In the genomic region with DNA sequence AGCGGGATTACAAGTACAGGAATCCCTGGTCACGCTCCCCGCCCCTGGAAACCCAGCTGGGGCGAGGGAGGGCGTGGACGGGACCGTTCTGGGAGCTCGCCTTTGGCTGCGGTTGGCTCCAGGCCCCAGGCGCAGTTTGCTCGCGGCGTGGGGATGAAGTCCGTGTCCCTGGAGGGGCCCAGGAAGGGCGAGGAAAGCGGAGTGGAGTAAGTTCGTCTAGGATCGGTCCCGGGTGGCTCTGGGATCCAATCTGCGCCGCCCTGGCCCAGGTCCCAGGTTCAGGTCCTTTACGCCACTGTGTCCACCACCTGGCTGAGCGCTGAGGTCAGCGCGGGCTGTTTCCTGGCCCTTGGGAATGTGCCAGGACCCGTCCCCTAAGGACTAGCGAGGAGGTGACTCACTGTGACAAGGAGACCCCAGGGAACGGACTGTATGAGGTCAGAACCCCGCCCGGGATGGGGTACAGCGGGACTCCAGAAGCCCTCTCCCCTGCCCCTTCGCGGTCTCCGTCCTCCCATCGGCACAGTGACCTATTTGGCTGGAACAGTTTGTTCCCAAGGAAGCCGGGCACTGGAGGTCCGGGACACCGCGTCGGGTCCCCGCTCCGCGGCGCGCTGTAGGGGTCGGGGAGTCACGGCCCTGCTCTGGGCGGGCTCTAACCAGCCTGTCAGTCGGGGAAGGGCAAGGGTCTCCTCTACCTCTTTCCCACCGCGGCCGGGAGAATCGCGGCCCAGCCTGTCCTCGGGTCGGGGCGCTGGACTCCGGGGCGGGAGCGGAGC, we compare ENCODE assay signal across 8 cellular contexts. TPM values are rescaled to one million over a fixed set of nuclear protein-coding genes. Genes with fewer than 3 reads are reported as not detected.
A peak's percentile ranks its signal among the peaks of the same experiment; 100 is the strongest.
DNase-seq lines count a peak whose midpoint lies in the region; ATAC-seq and TF ChIP-seq lines count a peak whose summit lies in the region.

No MANE protein-coding gene starts in this region.

- ATAC-seq in right lobe of liver (peak; percentile 33 to 56 (median 48)), GM21381 (IDR thresholded peaks at IDR 0.05; ENCODE audit: unreplicated experiment) (no peak)
- ATAC-seq in stimulated activated naive B cell treated with anti-CD40 and anti-IgM and Interleukin-4, amounts not matched to agents 10 μg/mL and 1 μg/mL and 100 μg/mL, for 72 hours (replicated peaks) = no peak

- H3K27ac ChIP-seq in BLaER1 (peak overlapping the region; percentile 96), right lobe of liver (peak overlapping the region; percentile 77 to 93 (median 93))

- H3K36me3 Mint-ChIP-seq in HFFc6 (ENCODE audit: low read depth) = peaks cover 47% of the 10 kb centered on the region
- peaks cover 20% of the 10 kb centered on the region in 2 donors for H3K36me3 Mint-ChIP-seq in stimulated activated naive B cell treated with anti-CD40 and anti-IgM and Interleukin-4, amounts not matched to agents 10 μg/mL and 1 μg/mL and 100 μg/mL, for 72 hours

- peak overlapping the region; percentile 97 for H3K4me3 Mint-ChIP-seq in HFFc6
- peak overlapping the region; percentile 90 to 98 for H3K4me3 Mint-ChIP-seq in stimulated activated naive B cell treated with anti-CD40 and anti-IgM and Interleukin-4, amounts not matched to agents 10 μg/mL and 1 μg/mL and 100 μg/mL, for 72 hours

- H3K9ac ChIP-seq in BLaER1 = peak overlapping the region; percentile 99

- peak overlapping the region; percentile 91 for H3K27ac Mint-ChIP-seq in HFFc6
- H3K27ac Mint-ChIP-seq in stimulated activated naive B cell treated with anti-CD40 and anti-IgM and Interleukin-4, amounts not matched to agents 10 μg/mL and 1 μg/mL and 100 μg/mL, for 72 hours = peak overlapping the region; percentile 99

- H3K4me1 ChIP-seq in BLaER1 (peaks cover 69% of the 10 kb centered on the region), right lobe of liver (peaks cover 0 to 61% (median 23%) of the 10 kb centered on the region in 4 donors)

- intact Hi-C loops in right lobe of liver (cut with DNase I) = loop anchor here in 1 of 2 donors (5.0 kb wide), 1 partner anchor 52 kb away; no protein-coding TSS in a partner anchor

- H3K4me3 ChIP-seq in BLaER1 = peak overlapping the region; percentile 99
- peak overlapping the region; percentile 59 to 89 (median 70) for H3K4me3 ChIP-seq in right lobe of liver

- H3K27me3 Mint-ChIP-seq in HFFc6 (ENCODE audit: insufficient read depth) = peaks cover 34% of the 10 kb centered on the region
- no peaks in the 10 kb centered on the region for H3K27me3 Mint-ChIP-seq in stimulated activated naive B cell treated with anti-CD40 and anti-IgM and Interleukin-4, amounts not matched to agents 10 μg/mL and 1 μg/mL and 100 μg/mL, for 72 hours

- WGBS in right lobe of liver (ENCODE audit: insufficient coverage, low coverage, low lambda C conversion rate, missing lambda C conversion rate) = 0% methylated on average over 7 of the region's 60 CpGs

- peaks cover 55% of the 10 kb centered on the region for H4K20me1 ChIP-seq in BLaER1

- peak overlapping the region; percentile 91 for H3K4me2 ChIP-seq in BLaER1

- TF ChIP-seq POLR2A in right lobe of liver (IDR thresholded peaks at IDR 0.05) = no peak

- H3K36me3 ChIP-seq in BLaER1 (peaks cover 22% of the 10 kb centered on the region), right lobe of liver (peaks cover 0 to 4% (median 0%) of the 10 kb centered on the region in 4 donors)

- H3K27me3 ChIP-seq in BLaER1 (no peaks in the 10 kb centered on the region), right lobe of liver (no peaks in the 10 kb centered on the region)

- peaks cover 10% of the 10 kb centered on the region for H3K9me3 Mint-ChIP-seq in HFFc6
- no peaks in the 10 kb centered on the region for H3K9me3 Mint-ChIP-seq in stimulated activated naive B cell treated with anti-CD40 and anti-IgM and Interleukin-4, amounts not matched to agents 10 μg/mL and 1 μg/mL and 100 μg/mL, for 72 hours

- TF ChIP-seq CTCF in HFFc6 (IDR thresholded peaks at IDR 0.05) (no peak), right lobe of liver (IDR thresholded peaks at IDR 0.05) (no peak)

- peak; percentile 49 for DNase-seq in HFFc6
- peak; percentile 36 for DNase-seq in T-helper 9 cell
- DNase-seq in dermis blood vessel endothelial cell = peak; percentile 83
- DNase-seq in right lobe of liver = peak; percentile 87 to 91 (median 89)
- DNase-seq in stimulated activated naive B cell treated with anti-CD40 and anti-IgM and Interleukin-4, amounts not matched to agents 10 μg/mL and 1 μg/mL and 100 μg/mL, for 72 hours = peak; percentile 31
- no peak for DNase-seq in dedifferentiated amniotic fluid mesenchymal stem cell (ENCODE audit: extremely low spot score)

- H3K9me3 ChIP-seq in BLaER1 (no peaks in the 10 kb centered on the region), right lobe of liver (no peaks in the 10 kb centered on the region)

- peaks cover 68% of the 10 kb centered on the region for H3K4me1 Mint-ChIP-seq in HFFc6 (ENCODE audit: low read depth)
- H3K4me1 Mint-ChIP-seq in stimulated activated naive B cell treated with anti-CD40 and anti-IgM and Interleukin-4, amounts not matched to agents 10 μg/mL and 1 μg/mL and 100 μg/mL, for 72 hours = peaks cover 49 to 78% of the 10 kb centered on the region in 2 donors

RNA-seq across cellular contexts. Expression of a gene that starts 0.7 kb away (rescaled TPM):
- total RNA-seq in HFFc6 (2021; fragmentation: NEBNext Ultra II Directional; extraction: Animal tissue kit (Norgen Biotek cat#: 25700)) = 100 to 1,000 TPM; 496 to 872 (median 617) TPM
- total RNA-seq in dermis blood vessel endothelial cell = 141 and 189 TPM in 2 replicates
- 100 to 1,000 TPM in 1 of 6 experiments, 10 to 100 TPM in 5; 20.0 to 124 (median 58.6) TPM for total RNA-seq in right lobe of liver

RNA-seq across cellular contexts. Expression of a gene that starts 18.4 kb away (rescaled TPM):
- total RNA-seq in HFFc6 (2021; fragmentation: NEBNext Ultra II Directional; extraction: Animal tissue kit (Norgen Biotek cat#: 25700)) = under 1 TPM in 2 of 6 experiments, not detected in 4; 0.26 to 0.45 TPM
- total RNA-seq in dermis blood vessel endothelial cell (under 0.01 TPM in 1 of 2 replicates, not detected in the other), right lobe of liver (under 1 TPM in 3 of 6 experiments, not detected in 3; 0.05 to 0.07 (median 0.07) TPM)

Comparison
In these comparisons a context has a peak if more than half of its experiments do, and no peak if none do; other contexts are left out.
1. ATAC-seq: peak in right lobe of liver (4 of 4); none in stimulated activated naive B cell treated with anti-CD40 and anti-IgM and Interleukin-4, amounts not matched to agents 10 μg/mL and 1 μg/mL and 100 μg/mL, for 72 hours (0 of 2) and GM21381 (single experiment).